8 cellular contexts compared by ENCODE assay signal in the genomic region with DNA sequence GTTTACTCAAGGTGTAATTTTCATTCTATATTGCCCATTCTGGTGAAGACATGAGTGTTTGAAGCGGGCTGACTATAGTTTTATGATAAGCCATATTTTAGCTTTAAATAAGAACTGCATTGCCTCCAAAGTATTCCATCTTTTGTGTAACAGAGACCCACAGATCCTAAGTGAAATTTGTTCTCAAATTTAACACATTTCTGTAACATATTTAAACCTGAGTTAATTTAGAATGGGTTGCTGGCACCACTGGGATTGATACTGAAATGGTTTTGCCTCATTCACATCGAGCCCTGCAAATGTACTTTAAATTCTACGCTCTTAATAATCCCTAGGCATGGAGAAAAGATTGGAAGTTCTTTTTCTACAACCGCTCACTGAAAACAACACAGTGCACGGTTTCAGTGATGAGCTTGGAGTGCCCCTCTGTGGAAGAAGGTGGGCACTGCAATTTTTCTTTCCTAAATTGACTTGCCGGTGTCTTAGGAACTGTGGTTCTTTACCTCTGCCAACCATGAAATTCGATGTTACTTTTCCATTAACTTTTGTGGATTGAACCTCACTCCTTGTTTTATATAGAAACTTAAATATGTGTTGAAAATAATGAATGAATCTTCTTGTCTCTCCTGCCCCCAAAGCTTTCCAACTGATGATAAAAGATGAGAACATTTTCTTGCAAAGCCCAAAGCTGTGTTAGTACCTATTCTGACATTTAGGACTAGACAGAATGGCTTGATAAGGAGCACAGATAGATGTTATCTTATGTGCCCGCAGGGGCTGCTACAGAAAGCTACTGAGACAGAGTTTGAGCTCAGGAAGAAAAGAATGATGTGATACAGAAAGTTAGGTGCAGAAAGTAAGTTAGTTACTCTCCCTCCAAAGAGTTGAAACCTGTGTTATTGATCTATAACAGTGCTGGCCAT.
A peak's percentile ranks its signal among the peaks of the same experiment; 100 is the strongest.
DNase-seq lines count a peak whose midpoint lies in the region; ATAC-seq, FAIRE-seq and TF ChIP-seq lines count a peak whose summit lies in the region.

No MANE protein-coding gene starts in this region.

- ATAC-seq in GM18868 (IDR thresholded peaks at IDR 0.05; ENCODE audit: unreplicated experiment), result peak; percentile 58
- peak; percentile 54 for ATAC-seq in HG03159 (IDR thresholded peaks at IDR 0.05; ENCODE audit: unreplicated experiment)
- peak; percentile 83 for ATAC-seq in HepG2

- CTCF ChIA-PET in HepG2 (lab: Yijun Ruan, JAX; ENCODE audit: low intra/inter-chr PET ratio, low total read pairs), result interaction anchor here (1.2 to 1.7 kb wide), 3 partner anchors 974 to 1473 kb away, joined by 6 to 8 read pairs (median 7); no protein-coding TSS in a partner anchor

- POLR2A ChIA-PET in HepG2 (lab: Yijun Ruan, JAX), result no interaction called here

- WGBS in HepG2 (ENCODE audit: low lambda C conversion rate), result 2% methylated on average over 8 of the region's 8 CpGs

- H3K36me3 ChIP-seq in colonic mucosa (no peaks in the 10 kb centered on the region), HepG2 (replicated peaks in 1 of 2; ENCODE audit: control insufficient read depth in 1 of 2, insufficient read depth in 2 of 2, low read length in 2 of 2) (no peaks in the 10 kb centered on the region)

- TF ChIP-seq CTCF in colonic mucosa (IDR thresholded peaks at IDR 0.05) (peak; percentile 89), HepG2 (CRISPR knock-in tag; IDR thresholded peaks at IDR 0.05) (peak; percentile 86)

- H3K79me2 ChIP-seq in HepG2 (ENCODE audit: insufficient read depth, low read length), result no peaks in the 10 kb centered on the region

- no peaks in the 10 kb centered on the region for H4K20me1 ChIP-seq in HepG2 (ENCODE audit: insufficient read depth, low read length)

- DNase-seq in AG20443 (ENCODE audit: low spot score) (peak; percentile 82), NCI-H2227 (lab: John Stamatoyannopoulos, UW; ENCODE audit: unreplicated experiment) (peak; percentile 84), colonic mucosa (peak; percentile 82), HepG2 (ENCODE audit: low spot score) (peak; percentile 48)
- peak; percentile 49 for DNase-seq in activated CD4-positive, CD25-positive, alpha-beta regulatory T cell treated with anti-CD3 and anti-CD28 coated beads, Interleukin-2, amount 50 U/mL, for 72 hours
- peak; percentile 61 for DNase-seq in stimulated activated CD4-positive, alpha-beta T cell treated with anti-CD3 and anti-CD28 coated beads, Interleukin-4, amount 100 ng/mL, for 24 hours

- TF ChIP-seq RAD21 in HepG2 (CRISPR knock-in tag; IDR thresholded peaks at IDR 0.05), result peak; percentile 78

- H3K4me3 ChIP-seq in colonic mucosa, result peak overlapping the region; percentile 46
- H3K4me3 ChIP-seq in HepG2 (replicated peaks in 1 of 3; ENCODE audit: insufficient read depth in 1 of 3, low read depth in 2 of 3, low read length in 3 of 3), result peak overlapping the region in 2 of 3 experiments; percentile 61 to 71; a peak in 3 of 6 replicates

- peak overlapping the region; percentile 68 for H3K27ac ChIP-seq in colonic mucosa
- no peak overlapping the region for H3K27ac ChIP-seq in HepG2 (ENCODE audit: extremely low read length, insufficient read depth, low read length)

- TF ChIP-seq EP300 in HepG2 (IDR thresholded peaks at IDR 0.05; ENCODE audit: low read depth in 2 of 2, low read length in 2 of 2), result no peak
- no peak for TF ChIP-seq EP300 in HepG2 (CRISPR knock-in tag; IDR thresholded peaks at IDR 0.05; ENCODE audit: borderline replicate concordance)

- intact Hi-C loops in colonic mucosa (cut with DNase I) (loop anchor here (5.0 to 10.0 kb wide), 2 partner anchors 439 to 971 kb away; a partner anchor contains a TSS), HepG2 (cut with micrococcal nuclease; ENCODE audit: unreplicated experiment) (loop anchor here (1.0 to 2.0 kb wide), 6 partner anchors 61 to 1473 kb away; no protein-coding TSS in a partner anchor)

- in situ Hi-C loops in HepG2 (cut with HindIII; ENCODE audit: extremely low pct_ligation_motif_present, low pct_unique_long_range_greater_than_20kb), result loop anchor here (5.0 kb wide), 1 partner anchor 976 kb away; no protein-coding TSS in a partner anchor

- no TSS peak for BruUV-seq in HepG2 (replicated peaks; lab: Mats Ljungman, UMichigan)

- peak overlapping the region in 1 of 2 donors; percentile 85 for H3K9ac ChIP-seq in colonic mucosa (ENCODE audit: low read depth in 2 of 2, low read length in 2 of 2)
- H3K9ac ChIP-seq in HepG2 (ENCODE audit: insufficient read depth, low read depth, low read length), result no peak overlapping the region

- H3K9me3 ChIP-seq in colonic mucosa (no peaks in the 10 kb centered on the region), HepG2 (ENCODE audit: low read length) (no peaks in the 10 kb centered on the region)

- H3K27me3 ChIP-seq in colonic mucosa (no peaks in the 10 kb centered on the region), HepG2 (ENCODE audit: control insufficient read depth in 1 of 2, insufficient read depth in 2 of 2, low read length in 2 of 2) (peaks cover 4 to 14% of the 10 kb centered on the region in 2 experiments; a peak in 3 of 5 replicates)

- TF ChIP-seq POLR2A in HepG2 (IDR thresholded peaks at IDR 0.05; ENCODE audit: insufficient read depth in 1 of 2, low read depth in 2 of 2, low read length in 2 of 2), result no peak

- H3K4me2 ChIP-seq in HepG2 (ENCODE audit: low read depth, low read length), result peak overlapping the region; percentile 78

- no peak overlapping the region for H2AFZ ChIP-seq in HepG2 (ENCODE audit: low read length)

- H3K4me1 ChIP-seq in colonic mucosa, result no peaks in the 10 kb centered on the region
- peaks cover 7% of the 10 kb centered on the region for H3K4me1 ChIP-seq in HepG2 (ENCODE audit: insufficient read depth, low read length)

- FAIRE-seq in HepG2 (lab: Jason Lieb, UNC), result peak; percentile 86

TF ChIP-seq in HepG2, 621 proteins besides CTCF, POLR2A, EP300 and RAD21:
- TF ChIP-seq THAP11 (CRISPR knock-in tag; IDR thresholded peaks at IDR 0.05), result 0 out of 2 replicates have a peak, but pooled peaks have one; percentile 14
- TF ChIP-seq, protein P1, sequence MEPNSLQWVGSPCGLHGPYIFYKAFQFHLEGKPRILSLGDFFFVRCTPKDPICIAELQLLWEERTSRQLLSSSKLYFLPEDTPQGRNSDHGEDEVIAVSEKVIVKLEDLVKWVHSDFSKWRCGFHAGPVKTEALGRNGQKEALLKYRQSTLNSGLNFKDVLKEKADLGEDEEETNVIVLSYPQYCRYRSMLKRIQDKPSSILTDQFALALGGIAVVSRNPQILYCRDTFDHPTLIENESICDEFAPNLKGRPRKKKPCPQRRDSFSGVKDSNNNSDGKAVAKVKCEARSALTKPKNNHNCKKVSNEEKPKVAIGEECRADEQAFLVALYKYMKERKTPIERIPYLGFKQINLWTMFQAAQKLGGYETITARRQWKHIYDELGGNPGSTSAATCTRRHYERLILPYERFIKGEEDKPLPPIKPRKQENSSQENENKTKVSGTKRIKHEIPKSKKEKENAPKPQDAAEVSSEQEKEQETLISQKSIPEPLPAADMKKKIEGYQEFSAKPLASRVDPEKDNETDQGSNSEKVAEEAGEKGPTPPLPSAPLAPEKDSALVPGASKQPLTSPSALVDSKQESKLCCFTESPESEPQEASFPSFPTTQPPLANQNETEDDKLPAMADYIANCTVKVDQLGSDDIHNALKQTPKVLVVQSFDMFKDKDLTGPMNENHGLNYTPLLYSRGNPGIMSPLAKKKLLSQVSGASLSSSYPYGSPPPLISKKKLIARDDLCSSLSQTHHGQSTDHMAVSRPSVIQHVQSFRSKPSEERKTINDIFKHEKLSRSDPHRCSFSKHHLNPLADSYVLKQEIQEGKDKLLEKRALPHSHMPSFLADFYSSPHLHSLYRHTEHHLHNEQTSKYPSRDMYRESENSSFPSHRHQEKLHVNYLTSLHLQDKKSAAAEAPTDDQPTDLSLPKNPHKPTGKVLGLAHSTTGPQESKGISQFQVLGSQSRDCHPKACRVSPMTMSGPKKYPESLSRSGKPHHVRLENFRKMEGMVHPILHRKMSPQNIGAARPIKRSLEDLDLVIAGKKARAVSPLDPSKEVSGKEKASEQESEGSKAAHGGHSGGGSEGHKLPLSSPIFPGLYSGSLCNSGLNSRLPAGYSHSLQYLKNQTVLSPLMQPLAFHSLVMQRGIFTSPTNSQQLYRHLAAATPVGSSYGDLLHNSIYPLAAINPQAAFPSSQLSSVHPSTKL (CRISPR knock-in tag; IDR thresholded peaks at IDR 0.05), result peak; percentile 18; the same call in 1 of the 2 replicates
- TF ChIP-seq, protein P2, sequence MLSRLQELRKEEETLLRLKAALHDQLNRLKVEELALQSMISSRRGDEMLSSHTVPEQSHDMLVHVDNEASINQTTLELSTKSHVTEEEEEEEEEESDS (CRISPR knock-in tag; IDR thresholded peaks at IDR 0.05; ENCODE audit: borderline replicate concordance), result no peak
- TF ChIP-seq ZC3H4 (CRISPR knock-in tag; IDR thresholded peaks at IDR 0.05; ENCODE audit: borderline replicate concordance), result no peak
- 0 out of 2 replicates have a peak, but pooled peaks have one; percentile 17 for TF ChIP-seq ZNF331 (CRISPR knock-in tag; IDR thresholded peaks at IDR 0.05)
- TF ChIP-seq STAG1 (CRISPR knock-in tag; IDR thresholded peaks at IDR 0.05), result peak; percentile 87
- TF ChIP-seq, protein P3, sequence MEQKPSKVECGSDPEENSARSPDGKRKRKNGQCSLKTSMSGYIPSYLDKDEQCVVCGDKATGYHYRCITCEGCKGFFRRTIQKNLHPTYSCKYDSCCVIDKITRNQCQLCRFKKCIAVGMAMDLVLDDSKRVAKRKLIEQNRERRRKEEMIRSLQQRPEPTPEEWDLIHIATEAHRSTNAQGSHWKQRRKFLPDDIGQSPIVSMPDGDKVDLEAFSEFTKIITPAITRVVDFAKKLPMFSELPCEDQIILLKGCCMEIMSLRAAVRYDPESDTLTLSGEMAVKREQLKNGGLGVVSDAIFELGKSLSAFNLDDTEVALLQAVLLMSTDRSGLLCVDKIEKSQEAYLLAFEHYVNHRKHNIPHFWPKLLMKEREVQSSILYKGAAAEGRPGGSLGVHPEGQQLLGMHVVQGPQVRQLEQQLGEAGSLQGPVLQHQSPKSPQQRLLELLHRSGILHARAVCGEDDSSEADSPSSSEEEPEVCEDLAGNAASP (CRISPR knock-in tag; IDR thresholded peaks at IDR 0.05; ENCODE audit: borderline replicate concordance), result 0 out of 2 replicates have a peak, but pooled peaks have one; percentile 22
- TF ChIP-seq CBX2 (IDR thresholded peaks at IDR 0.05; ENCODE audit: low read depth, low read length), result peak; percentile 87; the same call in 1 of the 2 replicates
- no peak for TF ChIP-seq CBX2 (CRISPR knock-in tag; IDR thresholded peaks at IDR 0.05; ENCODE audit: low read depth)
- peak; percentile 83 for TF ChIP-seq SMC3 (IDR thresholded peaks at IDR 0.05; ENCODE audit: low read length)
